7 cellular contexts compared by ENCODE assay signal in the genomic region with DNA sequence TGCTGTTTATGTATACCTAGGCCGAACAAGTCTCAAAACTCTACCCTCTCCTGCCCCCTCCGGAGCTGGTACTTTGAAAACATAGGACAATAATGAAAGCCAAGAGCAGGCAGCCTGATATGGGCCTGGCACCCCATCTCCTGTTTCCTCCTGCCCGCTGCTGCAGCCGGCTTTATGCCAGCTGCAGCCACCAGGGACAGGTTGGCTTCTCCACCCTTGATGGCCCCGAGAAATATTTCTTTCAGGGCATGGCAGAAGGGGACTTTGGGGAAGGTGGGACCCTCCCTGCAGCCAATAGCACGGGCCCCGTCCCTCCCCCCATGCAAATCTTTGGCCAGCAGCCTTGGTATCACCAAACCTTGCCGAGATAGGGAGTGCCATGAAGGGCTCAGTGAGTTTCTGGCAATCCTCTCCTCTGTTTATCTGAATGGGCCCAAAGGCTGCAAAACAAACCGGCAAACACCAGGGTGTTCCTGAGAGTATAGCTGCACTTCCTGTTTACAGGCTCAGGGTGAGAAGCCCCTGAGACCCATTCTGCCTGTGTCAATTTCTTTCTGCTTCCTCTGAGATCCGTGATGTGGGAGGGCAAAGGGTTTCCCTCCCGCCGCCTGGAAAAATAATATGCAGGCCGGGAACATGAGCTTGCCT.
DNase-seq lines count a peak whose midpoint lies in the region; ATAC-seq and TF ChIP-seq lines count a peak whose summit lies in the region.

No MANE protein-coding gene starts in this region.

- H3K36me3 ChIP-seq in HUES48 (ENCODE audit: control insufficient read depth, insufficient read depth, low read length) (no peaks in the 10 kb centered on the region), heart left ventricle (no peaks in the 10 kb centered on the region), spleen (no peaks in the 10 kb centered on the region), HAP-1 (replicated peaks) (no peaks in the 10 kb centered on the region)

- TF ChIP-seq CTCF in heart left ventricle (IDR thresholded peaks at IDR 0.05): peak in 6 of 12 donors; percentile 10 to 35 (median 22)
- TF ChIP-seq CTCF in spleen (IDR thresholded peaks at IDR 0.05 in 8 of 11, conservative IDR thresholded peaks at IDR 0.05 in 3 of 11): peak in 9 of 11 experiments; percentile 11 to 48 (median 27)

- in situ Hi-C loops in HAP-1 (cut with MboI; ENCODE audit: low sequenced_read_pairs): no loop called here

- no peaks in the 10 kb centered on the region for H3K9me3 ChIP-seq in HUES48 (ENCODE audit: control insufficient read depth, insufficient read depth, low read length)
- peaks cover 0 to 7% (median 0%) of the 10 kb centered on the region in 12 donors for H3K9me3 ChIP-seq in heart left ventricle
- peaks cover 0 to 4% (median 0%) of the 10 kb centered on the region in 8 donors for H3K9me3 ChIP-seq in spleen
- no peaks in the 10 kb centered on the region for H3K9me3 ChIP-seq in HAP-1

- no peaks in the 10 kb centered on the region for H3K36me3 Mint-ChIP-seq in activated T-cell treated with anti-CD3 and anti-CD28 coated beads, Interleukin-2, amount 50 U/mL, for 24 hours (ENCODE audit: low read depth)

- peak; percentile 80 to 89 (median 84) for ATAC-seq in heart left ventricle
- no peak for ATAC-seq in HG02642 (IDR thresholded peaks at IDR 0.05; ENCODE audit: poor library complexity, unreplicated experiment)

- no peaks in the 10 kb centered on the region for H3K27me3 Mint-ChIP-seq in activated T-cell treated with anti-CD3 and anti-CD28 coated beads, Interleukin-2, amount 50 U/mL, for 24 hours

- peaks cover 4% of the 10 kb centered on the region for H3K4me1 Mint-ChIP-seq in activated T-cell treated with anti-CD3 and anti-CD28 coated beads, Interleukin-2, amount 50 U/mL, for 24 hours (ENCODE audit: low read depth)

- H3K9me3 Mint-ChIP-seq in activated T-cell treated with anti-CD3 and anti-CD28 coated beads, Interleukin-2, amount 50 U/mL, for 24 hours: no peaks in the 10 kb centered on the region

- H3K27ac Mint-ChIP-seq in activated T-cell treated with anti-CD3 and anti-CD28 coated beads, Interleukin-2, amount 50 U/mL, for 24 hours: no peak overlapping the region

- TF ChIP-seq POLR2A in heart left ventricle (IDR thresholded peaks at IDR 0.05): no peak
- no peak for TF ChIP-seq POLR2A in spleen (IDR thresholded peaks at IDR 0.05)

- H3K9ac ChIP-seq in HUES48 (ENCODE audit: low read depth, low read length): no peak overlapping the region

- H3K27ac ChIP-seq in HUES48 (ENCODE audit: low read depth, low read length) (peak overlapping the region; percentile 21), heart left ventricle (peak overlapping the region; percentile 31 to 83 (median 68)), spleen (peak overlapping the region; percentile 11 to 79 (median 52))

- H3K4me3 ChIP-seq in HUES48 (ENCODE audit: low read depth, low read length): no peak overlapping the region
- H3K4me3 ChIP-seq in heart left ventricle: peak overlapping the region in 4 of 12 donors; percentile 3 to 19 (median 8)
- peak overlapping the region in 1 of 8 donors; percentile 37 for H3K4me3 ChIP-seq in spleen
- H3K4me3 ChIP-seq in HAP-1: no peak overlapping the region

- no peak overlapping the region for H3K4me3 Mint-ChIP-seq in activated T-cell treated with anti-CD3 and anti-CD28 coated beads, Interleukin-2, amount 50 U/mL, for 24 hours

- 13 to 22% (median 20%) methylated on average over 13 of the region's 13 CpGs for WGBS in heart left ventricle, 4 donors
- WGBS in spleen, 5 donors: 28 to 47% (median 34%) methylated on average over 13 of the region's 13 CpGs

- H3K4me1 ChIP-seq in HUES48 (ENCODE audit: control insufficient read depth, insufficient read depth, low read length) (peaks cover 14% of the 10 kb centered on the region), heart left ventricle (peaks cover 9 to 25% (median 17%) of the 10 kb centered on the region in 12 donors), spleen (peaks cover 11 to 25% (median 23%) of the 10 kb centered on the region in 6 donors), HAP-1 (no peaks in the 10 kb centered on the region)

- H3K27me3 ChIP-seq in HUES48 (ENCODE audit: control insufficient read depth, insufficient read depth, low read length) (no peaks in the 10 kb centered on the region), heart left ventricle (no peaks in the 10 kb centered on the region), spleen (replicated peaks in 1 of 7) (no peaks in the 10 kb centered on the region), HAP-1 (ENCODE audit: low read depth) (no peaks in the 10 kb centered on the region)

- DNase-seq in GM19238 (ENCODE audit: insufficient read length, low spot score): peak; percentile 50
- DNase-seq in heart left ventricle: peak in 3 of 5 donors; percentile 37 to 59 (median 44)
- no peak for DNase-seq in spleen
- no peak for DNase-seq in activated T-cell treated with anti-CD3 and anti-CD28 coated beads, Interleukin-2, amount 50 U/mL, for 24 hours
- no peak for DNase-seq in HAP-1 (ENCODE audit: low spot score in 2 of 2)

- intact Hi-C loops in heart left ventricle (cut with DNase I): loop anchor here in 1 of 10 donors (10.0 kb wide), 1 partner anchor 55 kb away; no protein-coding TSS in a partner anchor
- intact Hi-C loops in spleen (cut with DNase I; ENCODE audit: low total_unique reads): no loop called here

Comparison
In these comparisons a context has a peak if more than half of its experiments do, and no peak if none do; other contexts are left out.
1. DNase-seq: peak in GM19238 (single experiment) and heart left ventricle (3 of 5); none in spleen (single experiment), activated T-cell treated with anti-CD3 and anti-CD28 coated beads, Interleukin-2, amount 50 U/mL, for 24 hours (single experiment) and HAP-1 (0 of 2).
2. Peak in every context shown above with its lines, with median percentiles within 50 percentile points of each other: H3K27ac ChIP-seq.